ENCODE assay signal across 23 cellular contexts in genomic region chr17:66976781-66977201, GRCh38. TPM values are rescaled to one million over a fixed set of nuclear protein-coding genes. Genes with fewer than 3 reads are reported as not detected.
DNase-seq lines count a peak whose midpoint lies in the region; ATAC-seq and TF ChIP-seq lines count a peak whose summit lies in the region.
"Had no signal": no experiment of that assay in that cellular context is flagged by ENCODE, and none has a peak within 500 bp of the region (broad histone marks: within the 10 kb centered on the region; RNA-seq: fewer than 3 reads in every experiment).

No MANE protein-coding gene starts in this region.

- peaks cover 5% of the 10 kb centered on the region for H3K36me3 Mint-ChIP-seq in type B pancreatic cell
- H3K36me3 Mint-ChIP-seq: activated naive CD8-positive, alpha-beta T cell treated with anti-CD3 and anti-CD28 coated beads, Interleukin-2, amount 10 ng/mL, durations not matched to agents 7 days and 5 days; CD8-positive, alpha-beta T cell; memory B cell; natural killer cell had no signal

- H3K4me1 Mint-ChIP-seq in type B pancreatic cell (ENCODE audit: unreplicated experiment) = peaks cover 23% of the 10 kb centered on the region
- H3K4me1 Mint-ChIP-seq: memory B cell, natural killer cell had no signal

- no peaks in the 10 kb centered on the region for H3K36me3 ChIP-seq in Panc1 (ENCODE audit: control insufficient read depth, insufficient read depth, low read length)
- H3K36me3 ChIP-seq: breast epithelium, gastroesophageal sphincter had no signal

- no peak overlapping the region for H3K4me3 ChIP-seq in Panc1 (ENCODE audit: low read depth in 2 of 2, low read length in 2 of 2)
- H3K4me3 ChIP-seq: breast epithelium, gastroesophageal sphincter, GM23248 had no signal

- POLR2A ChIA-PET in Panc1 (lab: Charles Lee) = no interaction called here

- H3K4me1 ChIP-seq in Panc1 (ENCODE audit: control insufficient read depth, insufficient read depth, low read length) = peaks cover 10% of the 10 kb centered on the region

- peak overlapping the region; percentile 24 for H3K27ac Mint-ChIP-seq in type B pancreatic cell
- H3K27ac Mint-ChIP-seq: activated naive CD8-positive, alpha-beta T cell treated with anti-CD3 and anti-CD28 coated beads, Interleukin-2, amount 10 ng/mL, durations not matched to agents 7 days and 5 days; CD8-positive, alpha-beta T cell; memory B cell; natural killer cell had no signal

- no peak for TF ChIP-seq CTCF in Panc1 (IDR thresholded peaks at IDR 0.05)
- TF ChIP-seq CTCF in type B pancreatic cell (conservative IDR thresholded peaks at IDR 0.05) = no peak

- H3K27ac ChIP-seq in Panc1 (ENCODE audit: low read length) = no peak overlapping the region
- H3K27ac ChIP-seq: epithelial cell of prostate, gastroesophageal sphincter, GM23248 had no signal

- ATAC-seq in Panc1 = peak; percentile 56
- peak; percentile 27 to 70 for ATAC-seq in left cardiac atrium
- no peak for ATAC-seq in HG02588 (IDR thresholded peaks at IDR 0.05; ENCODE audit: unreplicated experiment)
- ATAC-seq: CD8-positive, alpha-beta T cell; gastroesophageal sphincter had no signal

- H3K4me3 Mint-ChIP-seq in type B pancreatic cell = no peak overlapping the region
- H3K4me3 Mint-ChIP-seq: activated naive CD8-positive, alpha-beta T cell treated with anti-CD3 and anti-CD28 coated beads, Interleukin-2, amount 10 ng/mL, durations not matched to agents 7 days and 5 days; CD8-positive, alpha-beta T cell; memory B cell; natural killer cell had no signal

- intact Hi-C loops in Panc1 (cut with micrococcal nuclease; ENCODE audit: unreplicated experiment) (no loop called here), left cardiac atrium (cut with DNase I) (loop anchor here in 1 of 2 donors (10.0 kb wide), 1 partner anchor 242 kb away; no protein-coding TSS in a partner anchor)

- in situ Hi-C loops in Panc1 (cut with HindIII; ENCODE audit: low pct_unique_long_range_greater_than_20kb, low sequenced_read_pairs) = no loop called here

- no peaks in the 10 kb centered on the region for H3K9me3 Mint-ChIP-seq in type B pancreatic cell
- H3K9me3 Mint-ChIP-seq: activated naive CD8-positive, alpha-beta T cell treated with anti-CD3 and anti-CD28 coated beads, Interleukin-2, amount 10 ng/mL, durations not matched to agents 7 days and 5 days; CD8-positive, alpha-beta T cell; natural killer cell had no signal

- no TSS peak for BruUV-seq in Panc1 (replicated peaks; lab: Mats Ljungman, UMichigan)

- DNase-seq in NCI-H82 (lab: John Stamatoyannopoulos, UW) = peak; percentile 21
- DNase-seq in NCI-H82 treated with DMSO at 0.1 percent for 48 hours (lab: John Stamatoyannopoulos, UW; ENCODE audit: unreplicated experiment) = no peak
- DNase-seq in Panc1 (ENCODE audit: low read depth, low spot score) = no peak
- peak; percentile 46 for DNase-seq in left cardiac atrium
- no peak for DNase-seq in type B pancreatic cell (ENCODE audit: extremely low spot score, unreplicated experiment)
- no peak for DNase-seq in AG08396 (ENCODE audit: low spot score)
- DNase-seq in SHP77 treated with DMSO at 0.1 percent for 48 hours (lab: John Stamatoyannopoulos, UW) = no peak
- DNase-seq: activated CD4-positive, CD25-positive, alpha-beta regulatory T cell; activated naive CD8-positive, alpha-beta T cell treated with anti-CD3 and anti-CD28 coated beads, Interleukin-2, amount 10 ng/mL, durations not matched to agents 7 days and 5 days; CD8-positive, alpha-beta T cell; dermis blood vessel endothelial cell; GM23248; KBM-7; natural killer cell; NCI-H1092; NCI-H748 treated with DMSO at 0.1 percent for 48 hours had no signal

- no peaks in the 10 kb centered on the region for H3K27me3 Mint-ChIP-seq in type B pancreatic cell

- no peaks in the 10 kb centered on the region for H3K27me3 ChIP-seq in Panc1 (ENCODE audit: control insufficient read depth, insufficient read depth, low read length)

- no peaks in the 10 kb centered on the region for H3K9me3 ChIP-seq in Panc1 (ENCODE audit: control insufficient read depth, insufficient read depth, low read depth, low read length)
- H3K9me3 ChIP-seq: breast epithelium, gastroesophageal sphincter had no signal

- CTCF ChIA-PET in Panc1 (lab: Charles Lee) = no interaction called here

RNA-seq across cellular contexts. Expression of gene CACNG4, which starts 12.3 kb away (rescaled TPM):
- total RNA-seq in Panc1 (2021; ENCODE audit: unreplicated experiment) = 40.3 TPM
- polyA plus RNA-seq in Panc1 (2012; ENCODE audit: insufficient read length) = 37.7 TPM
- total RNA-seq in left cardiac atrium = under 1 TPM in 1 of 2 donors, not detected in 1; 0.37 TPM
- total RNA-seq in type B pancreatic cell (ENCODE audit: low replicate concordance) = 27.5 and 32.1 TPM in 2 replicates
- total RNA-seq: activated naive CD8-positive, alpha-beta T cell treated with anti-CD3 and anti-CD28 coated beads, Interleukin-2, amount 10 ng/mL, durations not matched to agents 7 days and 5 days; CD8-positive, alpha-beta T cell; dermis blood vessel endothelial cell; GM23248; natural killer cell; posterior vena cava; T-helper 1 cell treated with Interleukin-12 subunit alpha and Interleukin-12 subunit beta and Interleukin-4 antibody, amounts not matched to agents 30 ng/mL and 1 ng/mL, for 36 hours had no signal
- polyA plus RNA-seq: GM23248 had no signal

Comparison
In these comparisons a context has a peak if more than half of its experiments do, and no peak if none do; other contexts are left out.
1. DNase-seq: peak in NCI-H82 (single experiment) and left cardiac atrium (single experiment); none in NCI-H82 treated with DMSO at 0.1 percent for 48 hours (single experiment), Panc1 (single experiment), type B pancreatic cell (single experiment), AG08396 (single experiment) and SHP77 treated with DMSO at 0.1 percent for 48 hours (single experiment).
2. RNA of gene CACNG4, which starts 12.3 kb away (total RNA-seq): 40.3 TPM in Panc1 (single experiment) and 27.5 to 32.1 TPM in type B pancreatic cell; 0.37 TPM in left cardiac atrium; every median in the first group is over 10 times any median in the second.